ENCODE assay signal across 1 cellular context in genomic region chr11:131638889-131639288, GRCh38.
TF ChIP-seq lines count a peak whose summit lies in the region.

No MANE protein-coding gene starts in this region.

TF ChIP-seq in K562, 482 proteins besides CTCF, POLR2A, EP300 and RAD21 (continued from another document):
- no peak for TF ChIP-seq E2F8 (IDR thresholded peaks at IDR 0.05; ENCODE audit: low read depth, partially characterized antibody)
